ENCODE assay signal across 2 cellular contexts in the genomic region with DNA sequence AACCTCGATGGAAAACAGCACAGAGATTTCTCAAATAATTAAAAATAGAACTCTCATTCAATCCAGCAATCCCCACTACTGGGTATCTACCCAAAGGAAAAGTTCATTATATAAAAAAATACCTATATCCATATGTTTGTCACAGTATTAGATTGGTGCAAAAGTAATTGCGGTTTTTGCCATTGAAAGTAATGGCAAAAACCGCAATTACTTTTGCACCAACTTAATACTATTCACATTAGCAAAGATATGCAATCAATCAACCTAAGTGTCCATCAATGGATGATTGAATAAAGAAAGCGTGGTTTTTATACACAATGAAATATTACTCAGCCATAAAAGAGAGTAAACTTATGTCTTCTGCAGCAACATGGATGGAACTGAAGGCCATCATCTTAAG.
TF ChIP-seq lines count a peak whose summit lies in the region.

No MANE protein-coding gene starts in this region.

TF ChIP-seq in HepG2, 621 proteins besides CTCF, POLR2A, EP300 and RAD21:
- no peak for TF ChIP-seq TCF7L2 (IDR thresholded peaks at IDR 0.05; ENCODE audit: low read depth, low read length)
- TF ChIP-seq ZBTB40 (IDR thresholded peaks at IDR 0.05), result peak; percentile 95
- TF ChIP-seq ZBTB40 (CRISPR knock-in tag; IDR thresholded peaks at IDR 0.05), result no peak

TF ChIP-seq in K562, 482 proteins besides CTCF, POLR2A, EP300 and RAD21:
- TF ChIP-seq, protein P1, sequence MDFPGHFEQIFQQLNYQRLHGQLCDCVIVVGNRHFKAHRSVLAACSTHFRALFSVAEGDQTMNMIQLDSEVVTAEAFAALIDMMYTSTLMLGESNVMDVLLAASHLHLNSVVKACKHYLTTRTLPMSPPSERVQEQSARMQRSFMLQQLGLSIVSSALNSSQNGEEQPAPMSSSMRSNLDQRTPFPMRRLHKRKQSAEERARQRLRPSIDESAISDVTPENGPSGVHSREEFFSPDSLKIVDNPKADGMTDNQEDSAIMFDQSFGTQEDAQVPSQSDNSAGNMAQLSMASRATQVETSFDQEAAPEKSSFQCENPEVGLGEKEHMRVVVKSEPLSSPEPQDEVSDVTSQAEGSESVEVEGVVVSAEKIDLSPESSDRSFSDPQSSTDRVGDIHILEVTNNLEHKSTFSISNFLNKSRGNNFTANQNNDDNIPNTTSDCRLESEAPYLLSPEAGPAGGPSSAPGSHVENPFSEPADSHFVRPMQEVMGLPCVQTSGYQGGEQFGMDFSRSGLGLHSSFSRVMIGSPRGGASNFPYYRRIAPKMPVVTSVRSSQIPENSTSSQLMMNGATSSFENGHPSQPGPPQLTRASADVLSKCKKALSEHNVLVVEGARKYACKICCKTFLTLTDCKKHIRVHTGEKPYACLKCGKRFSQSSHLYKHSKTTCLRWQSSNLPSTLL (IDR thresholded peaks at IDR 0.05), result 0 out of 2 replicates have a peak, but pooled peaks have one; percentile 32
- TF ChIP-seq NFE2L1 (tag; IDR thresholded peaks at IDR 0.05; ENCODE audit: borderline replicate concordance, low read depth), result no peak
- peak; percentile 71 for TF ChIP-seq ZBTB40 (IDR thresholded peaks at IDR 0.05)
- TF ChIP-seq ZBTB40 (CRISPR knock-in tag; IDR thresholded peaks at IDR 0.05), result no peak
- no peak for TF ChIP-seq SMAD2 (IDR thresholded peaks at IDR 0.05; ENCODE audit: low read depth, low read length)
- peak; percentile 35; the same call in 1 of the 2 replicates for TF ChIP-seq NFRKB (IDR thresholded peaks at IDR 0.05; ENCODE audit: low read depth)
- no peak for TF ChIP-seq TCF15 (CRISPR knock-in tag; IDR thresholded peaks at IDR 0.05)
- no peak for TF ChIP-seq ZNF224 (CRISPR knock-in tag; IDR thresholded peaks at IDR 0.05)
